In the genomic region with DNA sequence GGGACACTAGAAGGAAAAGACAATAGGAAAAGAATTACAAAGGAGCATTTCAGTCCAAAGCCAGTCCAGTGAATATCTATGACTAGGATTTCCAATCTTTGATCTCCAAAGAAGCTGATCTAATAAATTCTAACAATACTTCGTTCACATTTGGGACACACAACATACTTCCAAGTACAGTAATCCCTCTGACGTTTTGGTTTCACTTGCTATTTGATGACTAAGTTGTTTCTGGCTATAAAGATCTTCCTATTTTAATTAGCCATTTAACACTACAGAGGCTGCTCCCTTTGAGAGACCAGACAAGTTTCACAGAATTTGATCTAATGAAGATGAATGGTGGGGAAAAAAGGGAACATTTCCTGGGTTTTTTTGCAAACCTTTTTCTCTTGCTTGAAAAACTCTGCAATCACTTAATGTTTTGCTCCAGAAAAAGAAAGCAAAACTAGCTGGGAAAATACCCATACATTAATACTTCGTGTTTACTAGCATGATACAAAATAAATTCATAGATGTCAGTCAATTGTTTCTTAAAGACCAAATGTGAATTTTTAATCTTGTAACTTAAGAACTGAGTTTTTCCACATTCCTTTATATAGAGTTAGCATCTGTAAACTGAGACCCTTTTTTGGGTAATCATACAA, we compare ENCODE assay signal across 12 cellular contexts. TPM values are rescaled to one million over a fixed set of nuclear protein-coding genes. Genes with fewer than 3 reads are reported as not detected.
A peak's percentile ranks its signal among the peaks of the same experiment; 100 is the strongest.
DNase-seq lines count a peak whose midpoint lies in the region; ATAC-seq and TF ChIP-seq lines count a peak whose summit lies in the region.
"Had no signal": no experiment of that assay in that cellular context is flagged by ENCODE, and none has a peak within 500 bp of the region (broad histone marks: within the 10 kb centered on the region; RNA-seq: fewer than 3 reads in every experiment).

No MANE protein-coding gene starts in this region.

- H2BK15ac ChIP-seq in mesendoderm (replicated peaks; ENCODE audit: low read depth) = no peak overlapping the region

- H3K18ac ChIP-seq in mesendoderm (ENCODE audit: low read length) = no peak overlapping the region

- H3K4me3 Mint-ChIP-seq in activated T-cell treated with anti-CD3 and anti-CD28 coated beads, Interleukin-2, amount 50 U/mL, for 24 hours = no peak overlapping the region

- H3K9me3 Mint-ChIP-seq in activated T-cell treated with anti-CD3 and anti-CD28 coated beads, Interleukin-2, amount 50 U/mL, for 24 hours = peaks cover 7% of the 10 kb centered on the region

- peaks cover 91% of the 10 kb centered on the region for H3K36me3 Mint-ChIP-seq in activated T-cell treated with anti-CD3 and anti-CD28 coated beads, Interleukin-2, amount 50 U/mL, for 24 hours (ENCODE audit: low read depth)

- no peak overlapping the region for H3K56ac ChIP-seq in mesendoderm (ENCODE audit: low read length)

- H3K27ac ChIP-seq in skeletal muscle tissue (ENCODE audit: low read depth, low read length) (no peak overlapping the region), mesendoderm (ENCODE audit: low read depth, low read length) (no peak overlapping the region)
- H3K27ac ChIP-seq: cardiac muscle cell, parathyroid adenoma had no signal

- no peak overlapping the region for H2AK5ac ChIP-seq in mesendoderm (ENCODE audit: low read length)

- H2BK120ac ChIP-seq in mesendoderm (ENCODE audit: low read depth, low read length) = no peak overlapping the region

- H2BK5ac ChIP-seq in mesendoderm (ENCODE audit: low read length) = no peak overlapping the region

- H3K36me3 ChIP-seq in skeletal muscle tissue (ENCODE audit: control insufficient read depth in 3 of 3, insufficient read depth in 3 of 3, low read length in 3 of 3) (peaks cover 0 to 2% (median 0%) of the 10 kb centered on the region in 3 donors), mesendoderm (ENCODE audit: control insufficient read depth, insufficient read depth, low read length) (no peaks in the 10 kb centered on the region)

- no peaks in the 10 kb centered on the region for H3K79me1 ChIP-seq in mesendoderm (ENCODE audit: low read length)

- H3K9me3 ChIP-seq in skeletal muscle tissue (ENCODE audit: control insufficient read depth in 3 of 3, low read length in 3 of 3) = no peaks in the 10 kb centered on the region

- no peak overlapping the region for H3K4me2 ChIP-seq in mesendoderm (ENCODE audit: low read length)

- peak overlapping the region; percentile 6 for H3K27ac Mint-ChIP-seq in activated T-cell treated with anti-CD3 and anti-CD28 coated beads, Interleukin-2, amount 50 U/mL, for 24 hours

- H4K5ac ChIP-seq in mesendoderm (ENCODE audit: low read length) = no peak overlapping the region

- TF ChIP-seq CTCF in epithelial cell of proximal tubule (conservative IDR thresholded peaks at IDR 0.05; ENCODE audit: low read depth, low read length) (no peak), GM10248 (IDR thresholded peaks at IDR 0.05; ENCODE audit: control extremely low read depth, extremely low read depth, low read depth, missing control alignments) (no peak)

- no peaks in the 10 kb centered on the region for H3K79me2 ChIP-seq in mesendoderm (ENCODE audit: control insufficient read depth, insufficient read depth, low read length)
- H3K79me2 ChIP-seq: parathyroid adenoma had no signal

- CTCF ChIA-PET in GM10248 (lab: Yijun Ruan, JAX) = interaction anchor here (0.8 to 6.3 kb wide), 11 partner anchors 8 to 45 kb away, joined by 3 to 38 read pairs (median 3); no protein-coding TSS in a partner anchor

- H3K4me1 ChIP-seq in skeletal muscle tissue (ENCODE audit: control insufficient read depth in 3 of 3, insufficient read depth in 3 of 3, low read length in 3 of 3) = peaks cover 0 to 8% (median 0%) of the 10 kb centered on the region in 3 donors
- no peaks in the 10 kb centered on the region for H3K4me1 ChIP-seq in mesendoderm (ENCODE audit: control insufficient read depth, low read depth, low read length)
- H3K4me1 ChIP-seq: parathyroid adenoma had no signal

- no peak for DNase-seq in activated T-cell treated with anti-CD3 and anti-CD28 coated beads, Interleukin-2, amount 50 U/mL, for 24 hours
- DNase-seq in activated T-cell treated with anti-CD3 and anti-CD28 coated beads for 4 hours (no peak), epithelial cell of proximal tubule (ENCODE audit: low read depth) (peak; percentile 18), mesendoderm (no peak), hypothalamus (lab: John Stamatoyannopoulos, UW) (no peak), GM10248 (ENCODE audit: extremely low spot score) (no peak)
- DNase-seq: activated CD4-positive, CD25-positive, alpha-beta regulatory T cell treated with anti-CD3 and anti-CD28 coated beads, Interleukin-2, amount 50 U/mL, for 72 hours; NCI-H1105 had no signal

- H3K23ac ChIP-seq in mesendoderm (ENCODE audit: low read length) = no peak overlapping the region

- WGBS in mesendoderm (ENCODE audit: extremely low coverage, insufficient coverage, low lambda C conversion rate) = no CpG with 5 or more reads among the region's 3 CpGs

- H4K8ac ChIP-seq in mesendoderm (ENCODE audit: low read depth, low read length) = no peak overlapping the region

- peaks cover 28% of the 10 kb centered on the region for H3K4me1 Mint-ChIP-seq in activated T-cell treated with anti-CD3 and anti-CD28 coated beads, Interleukin-2, amount 50 U/mL, for 24 hours (ENCODE audit: low read depth)

- H3K9ac ChIP-seq in skeletal muscle tissue (ENCODE audit: low read depth in 1 of 3, low read length in 3 of 3) (peak overlapping the region in 2 of 3 donors; percentile 8 to 60), mesendoderm (ENCODE audit: low read length) (no peak overlapping the region)
- H3K9ac ChIP-seq: parathyroid adenoma had no signal

- H3K4me3 ChIP-seq in epithelial cell of proximal tubule (ENCODE audit: low read depth, low read length) (no peak overlapping the region), skeletal muscle tissue (ENCODE audit: low read length in 3 of 3) (no peak overlapping the region), mesendoderm (ENCODE audit: low read length) (no peak overlapping the region)
- H3K4me3 ChIP-seq: cardiac muscle cell had no signal

- H3K27me3 Mint-ChIP-seq in activated T-cell treated with anti-CD3 and anti-CD28 coated beads, Interleukin-2, amount 50 U/mL, for 24 hours = no peaks in the 10 kb centered on the region

- H3K4ac ChIP-seq in mesendoderm (ENCODE audit: low read depth, low read length) = no peak overlapping the region

- POLR2A ChIA-PET in GM10248 (lab: Yijun Ruan, JAX) = no interaction called here

- no peaks in the 10 kb centered on the region for H3K27me3 ChIP-seq in skeletal muscle tissue (ENCODE audit: control insufficient read depth in 3 of 3, insufficient read depth in 3 of 3, low read length in 3 of 3)
- no peaks in the 10 kb centered on the region for H3K27me3 ChIP-seq in mesendoderm (ENCODE audit: insufficient read depth, low read length, poor library complexity)
- H3K27me3 ChIP-seq: cardiac muscle cell had no signal

- ATAC-seq in SK-N-SH treated with all-trans-retinoic acid at 6 μM for 48 hours = peak; percentile 47

TF ChIP-seq in SK-N-SH treated with all-trans-retinoic acid at 6 μM for 48 hours, 23 proteins besides CTCF, POLR2A, EP300 and RAD21 (continues in another document):
- no peak for TF ChIP-seq ZNF8 (CRISPR knock-in tag; IDR thresholded peaks at IDR 0.05)
- no peak for TF ChIP-seq POU6F1 (CRISPR knock-in tag; IDR thresholded peaks at IDR 0.05; ENCODE audit: borderline replicate concordance, low read depth)
- no peak for TF ChIP-seq ZFP3 (CRISPR knock-in tag; IDR thresholded peaks at IDR 0.05)
- TF ChIP-seq ZNF70 (CRISPR knock-in tag; IDR thresholded peaks at IDR 0.05) = no peak
- TF ChIP-seq, protein P1, sequence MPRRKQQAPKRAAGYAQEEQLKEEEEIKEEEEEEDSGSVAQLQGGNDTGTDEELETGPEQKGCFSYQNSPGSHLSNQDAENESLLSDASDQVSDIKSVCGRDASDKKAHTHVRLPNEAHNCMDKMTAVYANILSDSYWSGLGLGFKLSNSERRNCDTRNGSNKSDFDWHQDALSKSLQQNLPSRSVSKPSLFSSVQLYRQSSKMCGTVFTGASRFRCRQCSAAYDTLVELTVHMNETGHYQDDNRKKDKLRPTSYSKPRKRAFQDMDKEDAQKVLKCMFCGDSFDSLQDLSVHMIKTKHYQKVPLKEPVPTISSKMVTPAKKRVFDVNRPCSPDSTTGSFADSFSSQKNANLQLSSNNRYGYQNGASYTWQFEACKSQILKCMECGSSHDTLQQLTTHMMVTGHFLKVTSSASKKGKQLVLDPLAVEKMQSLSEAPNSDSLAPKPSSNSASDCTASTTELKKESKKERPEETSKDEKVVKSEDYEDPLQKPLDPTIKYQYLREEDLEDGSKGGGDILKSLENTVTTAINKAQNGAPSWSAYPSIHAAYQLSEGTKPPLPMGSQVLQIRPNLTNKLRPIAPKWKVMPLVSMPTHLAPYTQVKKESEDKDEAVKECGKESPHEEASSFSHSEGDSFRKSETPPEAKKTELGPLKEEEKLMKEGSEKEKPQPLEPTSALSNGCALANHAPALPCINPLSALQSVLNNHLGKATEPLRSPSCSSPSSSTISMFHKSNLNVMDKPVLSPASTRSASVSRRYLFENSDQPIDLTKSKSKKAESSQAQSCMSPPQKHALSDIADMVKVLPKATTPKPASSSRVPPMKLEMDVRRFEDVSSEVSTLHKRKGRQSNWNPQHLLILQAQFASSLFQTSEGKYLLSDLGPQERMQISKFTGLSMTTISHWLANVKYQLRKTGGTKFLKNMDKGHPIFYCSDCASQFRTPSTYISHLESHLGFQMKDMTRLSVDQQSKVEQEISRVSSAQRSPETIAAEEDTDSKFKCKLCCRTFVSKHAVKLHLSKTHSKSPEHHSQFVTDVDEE (CRISPR knock-in tag; IDR thresholded peaks at IDR 0.05) = no peak
- TF ChIP-seq SNAI2 (CRISPR knock-in tag; IDR thresholded peaks at IDR 0.05) = no peak

RNA-seq across cellular contexts. Expression of gene GLIS1, which starts 27.9 kb away (rescaled TPM):
- total RNA-seq in epithelial cell of proximal tubule (2.5 and 2.7 TPM in 2 replicates), skeletal muscle tissue (not detected)
- 2.5 TPM for polyA plus RNA-seq in mesendoderm (2013, experiment 1 of 2)
- polyA plus RNA-seq in mesendoderm (2013, experiment 2 of 2) = 2.4 TPM
